10 cellular contexts compared by ENCODE assay signal in the genomic region with DNA sequence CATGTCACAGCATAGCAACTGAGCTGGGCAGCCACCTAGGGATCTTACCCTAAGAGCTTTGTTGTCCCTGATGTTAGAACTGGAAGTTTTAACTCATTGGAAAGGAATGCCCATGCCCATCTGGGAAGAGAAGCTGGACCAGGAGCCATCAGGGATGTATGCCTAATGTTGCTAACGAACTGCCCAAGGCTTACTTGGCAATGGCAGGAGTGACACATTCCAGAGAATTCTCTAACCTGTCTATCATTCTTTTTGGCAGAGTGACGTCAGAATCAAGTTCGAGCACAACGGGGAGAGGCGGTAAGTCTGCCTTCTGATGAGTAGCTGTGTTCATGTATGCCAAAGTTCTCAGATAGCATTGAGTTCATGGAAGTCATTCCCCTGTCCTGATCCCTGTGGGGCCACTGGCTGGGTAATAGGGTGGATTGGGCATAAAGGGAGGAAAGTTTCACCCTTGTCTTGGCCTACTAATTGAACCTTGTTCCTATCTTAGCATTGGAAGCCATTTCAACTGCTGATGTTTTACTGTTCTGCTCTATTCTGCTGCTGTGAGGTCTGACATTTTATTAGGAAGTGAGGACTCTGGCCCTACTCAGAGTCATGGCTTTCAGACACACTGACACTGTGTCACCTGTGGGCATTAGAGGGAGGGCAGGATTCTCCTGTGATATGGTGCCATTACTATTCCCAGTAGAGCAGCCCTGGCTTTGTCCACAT. TPM values are rescaled to one million over a fixed set of nuclear protein-coding genes. Genes with fewer than 3 reads are reported as not detected.
DNase-seq lines count a peak whose midpoint lies in the region; ATAC-seq and TF ChIP-seq lines count a peak whose summit lies in the region.
"Had no signal": no experiment of that assay in that cellular context is flagged by ENCODE, and none has a peak within 500 bp of the region (broad histone marks: within the 10 kb centered on the region; RNA-seq: fewer than 3 reads in every experiment).

No MANE protein-coding gene starts in this region.

- no peak overlapping the region for H3K4me3 Mint-ChIP-seq in memory B cell

- peaks cover 26% of the 10 kb centered on the region for H3K4me1 Mint-ChIP-seq in memory B cell

- H3K27ac ChIP-seq in HL-60 (replicated peaks): 0 out of 2 replicates have a peak overlapping the region, but pooled peaks have one; percentile 15
- H3K27ac ChIP-seq: uterus had no signal

- no peaks in the 10 kb centered on the region for H3K36me3 Mint-ChIP-seq in memory B cell

- no peak for TF ChIP-seq CTCF in HL-60 (IDR thresholded peaks at IDR 0.05; ENCODE audit: insufficient read depth, low read length)

- DNase-seq in HL-60 (ENCODE audit: low read depth in 1 of 2, low spot score in 1 of 2) (no peak), memory B cell (ENCODE audit: low spot score in 2 of 2) (peak in 1 of 2 donors; percentile 33), NCI-H187 treated with DMSO at 0.1 percent for 48 hours (lab: John Stamatoyannopoulos, UW) (no peak), dedifferentiated amniotic fluid mesenchymal stem cell (ENCODE audit: extremely low spot score) (no peak), COLO829 (ENCODE audit: low spot score) (no peak), cerebellum (ENCODE audit: low spot score) (no peak)
- DNase-seq: uterus had no signal

- peak overlapping the region; percentile 7 for H3K27ac Mint-ChIP-seq in memory B cell

- no peaks in the 10 kb centered on the region for H3K9me3 Mint-ChIP-seq in memory B cell

- peak; percentile 36 for ATAC-seq in GM18508 (IDR thresholded peaks at IDR 0.05; ENCODE audit: insufficient read depth, unreplicated experiment)
- ATAC-seq in GM21717 (IDR thresholded peaks at IDR 0.05; ENCODE audit: unreplicated experiment): peak; percentile 59
- peak; percentile 79 for ATAC-seq in memory B cell (ENCODE audit: low read depth)

- no peaks in the 10 kb centered on the region for H3K27me3 ChIP-seq in HL-60 (ENCODE audit: insufficient read depth, poor library complexity, severe bottlenecking)
- H3K27me3 ChIP-seq: uterus had no signal

- no peaks in the 10 kb centered on the region for H3K27me3 Mint-ChIP-seq in memory B cell

- no peak overlapping the region for H3K4me3 ChIP-seq in HL-60 (replicated peaks; ENCODE audit: insufficient read depth, low read length)
- H3K4me3 ChIP-seq: skin epidermis, uterus had no signal

RNA-seq across cellular contexts. Expression of a gene that starts 23.7 kb away (rescaled TPM):
- total RNA-seq in cerebellum: 28.9 TPM

RNA-seq across cellular contexts. Expression of a gene that starts 45.2 kb away (rescaled TPM):
- 8.0 TPM for total RNA-seq in cerebellum

RNA-seq across cellular contexts. Expression of a gene that starts 54.0 kb away (rescaled TPM):
- total RNA-seq in cerebellum: 11.5 TPM
